Comparison of ENCODE assay signal across 19 cellular contexts in genomic region chr1:3908886-3909517, GRCh38. TPM values are rescaled to one million over a fixed set of nuclear protein-coding genes. Genes with fewer than 3 reads are reported as not detected.
DNase-seq lines count a peak whose midpoint lies in the region; ATAC-seq, FAIRE-seq and TF ChIP-seq lines count a peak whose summit lies in the region.
"Had no signal": no experiment of that assay in that cellular context is flagged by ENCODE, and none has a peak within 500 bp of the region (broad histone marks: within the 10 kb centered on the region; RNA-seq: fewer than 3 reads in every experiment).

No MANE protein-coding gene starts in this region.

- H3K9me3 Mint-ChIP-seq in stimulated activated naive B cell treated with anti-CD40 and anti-IgM and Interleukin-4, amounts not matched to agents 10 μg/mL and 1 μg/mL and 100 μg/mL, for 72 hours, result no peaks in the 10 kb centered on the region
- H3K9me3 Mint-ChIP-seq: CD4-positive, alpha-beta T cell had no signal

- H3K9me3 ChIP-seq in kidney (ENCODE audit: control insufficient read depth in 1 of 2, low read length in 2 of 2), result no peaks in the 10 kb centered on the region
- H3K9me3 ChIP-seq: Caco-2, SJSA1 had no signal

- H3K4me1 Mint-ChIP-seq in stimulated activated naive B cell treated with anti-CD40 and anti-IgM and Interleukin-4, amounts not matched to agents 10 μg/mL and 1 μg/mL and 100 μg/mL, for 72 hours, result peaks cover 22 to 28% of the 10 kb centered on the region in 2 donors

- TF ChIP-seq CTCF in kidney (IDR thresholded peaks at IDR 0.05; ENCODE audit: borderline replicate concordance, extremely low read depth, insufficient read depth), result no peak

- no peak for ATAC-seq in stimulated activated naive B cell treated with anti-CD40 and anti-IgM and Interleukin-4, amounts not matched to agents 10 μg/mL and 1 μg/mL and 100 μg/mL, for 72 hours (replicated peaks)
- no peak for ATAC-seq in HG03108 (IDR thresholded peaks at IDR 0.05; ENCODE audit: unreplicated experiment)
- ATAC-seq: GM12878 had no signal

- FAIRE-seq in kidney (lab: Jason Lieb, UNC), result no peak
- FAIRE-seq: GM12878 had no signal

- H3K27ac ChIP-seq in kidney (ENCODE audit: low read depth in 2 of 2, low read length in 2 of 2), result no peak overlapping the region
- H3K27ac ChIP-seq: SJSA1 had no signal

- no peaks in the 10 kb centered on the region for H3K36me3 ChIP-seq in kidney (ENCODE audit: control insufficient read depth in 1 of 2, insufficient read depth in 2 of 2, low read length in 2 of 2)
- H3K36me3 ChIP-seq: SJSA1 had no signal

- peaks cover 2 to 4% of the 10 kb centered on the region in 2 donors for H3K4me1 ChIP-seq in kidney (ENCODE audit: control insufficient read depth in 1 of 2, insufficient read depth in 1 of 2, low read depth in 1 of 2, low read length in 2 of 2)
- H3K4me1 ChIP-seq: Caco-2, SJSA1 had no signal

- no peak overlapping the region for H3K9ac ChIP-seq in kidney (ENCODE audit: low read length in 2 of 2)

- peak overlapping the region; percentile 25 for H3K27ac Mint-ChIP-seq in stimulated activated naive B cell treated with anti-CD40 and anti-IgM and Interleukin-4, amounts not matched to agents 10 μg/mL and 1 μg/mL and 100 μg/mL, for 72 hours
- H3K27ac Mint-ChIP-seq: B cell; CD4-positive, alpha-beta T cell had no signal

- DNase-seq in activated CD8-positive, alpha-beta memory T cell treated with anti-CD3 and anti-CD28 coated beads, Interleukin-2, amount 50 U/mL, for 4 hours, result peak; percentile 7
- no peak for DNase-seq in activated CD8-positive, alpha-beta memory T cell treated with anti-CD3 and anti-CD28 coated beads, Interleukin-2, amount 50 U/mL, for 48 hours
- peak; percentile 36 for DNase-seq in OCI-M1 (lab: John Stamatoyannopoulos, UW)
- peak; percentile 36 for DNase-seq in kidney
- DNase-seq in stimulated activated naive B cell treated with anti-CD40 and anti-IgM and Interleukin-4, amounts not matched to agents 10 μg/mL and 1 μg/mL and 100 μg/mL, for 72 hours, result no peak
- no peak for DNase-seq in NCI-H1048 (lab: John Stamatoyannopoulos, UW)
- no peak for DNase-seq in SW 1271 (lab: John Stamatoyannopoulos, UW)
- DNase-seq: Caco-2; CD4-positive, alpha-beta T cell; EL; KG1; NCI-H1417 treated with DMSO at 0.1 percent for 48 hours; NCI-H226; NCI-H524; NCI-H82 had no signal

- H3K27me3 Mint-ChIP-seq in stimulated activated naive B cell treated with anti-CD40 and anti-IgM and Interleukin-4, amounts not matched to agents 10 μg/mL and 1 μg/mL and 100 μg/mL, for 72 hours, result peaks cover 8 to 20% of the 10 kb centered on the region in 2 donors
- H3K27me3 Mint-ChIP-seq: CD4-positive, alpha-beta T cell had no signal

- no peak overlapping the region for H3K4me3 Mint-ChIP-seq in stimulated activated naive B cell treated with anti-CD40 and anti-IgM and Interleukin-4, amounts not matched to agents 10 μg/mL and 1 μg/mL and 100 μg/mL, for 72 hours
- H3K4me3 Mint-ChIP-seq: CD4-positive, alpha-beta T cell had no signal

- no peak overlapping the region for H3K4me3 ChIP-seq in kidney (ENCODE audit: low read length in 2 of 2)
- H3K4me3 ChIP-seq: GM12878, SJSA1 had no signal

- peaks cover 0 to 2% of the 10 kb centered on the region in 2 donors for H3K36me3 Mint-ChIP-seq in stimulated activated naive B cell treated with anti-CD40 and anti-IgM and Interleukin-4, amounts not matched to agents 10 μg/mL and 1 μg/mL and 100 μg/mL, for 72 hours

- intact Hi-C loops in kidney (cut with DNase I), result no loop called here

RNA-seq across cellular contexts. Expression of gene C1orf174, which starts 8.9 kb away (rescaled TPM):
- total RNA-seq in kidney, result 16.8 TPM
- 15.9 TPM for polyA plus RNA-seq in kidney (ENCODE audit: insufficient read depth, low read depth, low replicate concordance)

RNA-seq across cellular contexts. Expression of gene DFFB, which starts 51.7 kb away (rescaled TPM):
- total RNA-seq in kidney, result 8.2 TPM
- 5.6 TPM for polyA plus RNA-seq in kidney (ENCODE audit: insufficient read depth, low read depth, low replicate concordance)

RNA-seq across cellular contexts. Expression of gene CEP104, which starts 52.0 kb away (rescaled TPM):
- total RNA-seq in kidney, result 51.2 TPM
- polyA plus RNA-seq in kidney (ENCODE audit: insufficient read depth, low read depth, low replicate concordance), result 11.1 TPM

Comparison
In these comparisons a context has a peak if more than half of its experiments do, and no peak if none do; other contexts are left out.
1. DNase-seq: peak in activated CD8-positive, alpha-beta memory T cell treated with anti-CD3 and anti-CD28 coated beads, Interleukin-2, amount 50 U/mL, for 4 hours (single experiment), OCI-M1 (single experiment) and kidney (single experiment); none in activated CD8-positive, alpha-beta memory T cell treated with anti-CD3 and anti-CD28 coated beads, Interleukin-2, amount 50 U/mL, for 48 hours (single experiment), stimulated activated naive B cell treated with anti-CD40 and anti-IgM and Interleukin-4, amounts not matched to agents 10 μg/mL and 1 μg/mL and 100 μg/mL, for 72 hours (single experiment), NCI-H1048 (single experiment) and SW 1271 (0 of 2).